Comparison of ENCODE assay signal across 21 cellular contexts in the genomic region with DNA sequence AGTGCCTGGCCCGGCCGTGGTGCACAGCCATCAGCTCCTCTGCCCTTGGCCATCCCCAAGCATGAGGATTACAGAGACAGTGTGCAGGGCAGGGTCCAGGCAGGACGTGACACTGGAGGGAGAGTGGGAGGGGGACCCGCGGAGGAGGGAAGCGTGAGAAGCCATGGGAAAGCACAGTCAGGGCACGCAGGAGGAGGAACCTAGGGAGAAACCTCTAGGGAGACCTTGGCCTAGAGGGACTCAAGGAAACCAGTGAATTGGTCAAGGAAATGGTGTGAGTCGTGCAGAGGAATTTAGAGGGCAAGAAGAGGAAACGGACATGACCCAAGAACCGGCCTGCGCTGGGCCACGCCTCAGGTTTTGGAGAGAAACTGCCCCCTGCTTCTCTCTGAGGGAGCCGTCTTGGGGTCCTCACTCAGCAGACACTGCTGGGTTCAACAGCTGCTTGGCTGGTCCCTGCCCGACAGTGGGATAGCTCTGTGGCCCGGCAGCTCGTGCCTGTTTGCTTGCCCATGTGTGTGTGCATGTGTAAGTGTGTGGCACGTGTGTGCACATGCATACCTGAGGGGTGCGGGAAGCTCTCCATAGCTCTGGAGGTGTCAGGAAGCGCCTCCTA. TPM values are rescaled to one million over a fixed set of nuclear protein-coding genes. Genes with fewer than 3 reads are reported as not detected.
DNase-seq lines count a peak whose midpoint lies in the region; TF ChIP-seq lines count a peak whose summit lies in the region.
"Had no signal": no experiment of that assay in that cellular context is flagged by ENCODE, and none has a peak within 500 bp of the region (broad histone marks: within the 10 kb centered on the region; RNA-seq: fewer than 3 reads in every experiment).

No MANE protein-coding gene starts in this region.

- H3K27me3 ChIP-seq in sigmoid colon, result no peaks in the 10 kb centered on the region

- H3K9me3 ChIP-seq in sigmoid colon, result no peaks in the 10 kb centered on the region
- H3K9me3 ChIP-seq: heart right ventricle had no signal

- no peak overlapping the region for H3K4me3 ChIP-seq in sigmoid colon
- H3K4me3 ChIP-seq: heart right ventricle had no signal

- H3K27ac ChIP-seq in sigmoid colon, result no peak overlapping the region

- H3K36me3 ChIP-seq in sigmoid colon, result no peaks in the 10 kb centered on the region
- H3K36me3 ChIP-seq: heart right ventricle had no signal

- intact Hi-C loops in sigmoid colon (cut with DNase I), result no loop called here

- H3K4me1 ChIP-seq in sigmoid colon, result peaks cover 0 to 13% (median 12%) of the 10 kb centered on the region in 4 donors

- DNase-seq in EL (peak; percentile 50), NCI-H226 (peak; percentile 58), islet precursor cell (peak; percentile 51), sigmoid colon (peak; percentile 56), Ammon's horn (ENCODE audit: low spot score) (no peak), NCI-H2196 treated with DMSO at 0.1 percent for 48 hours (lab: John Stamatoyannopoulos, UW; ENCODE audit: unreplicated experiment) (no peak), AG08395 (ENCODE audit: low spot score) (no peak)
- no peak for DNase-seq in activated CD8-positive, alpha-beta memory T cell treated with anti-CD3 and anti-CD28 coated beads for 24 hours
- DNase-seq: activated CD4-positive, alpha-beta T cell treated with anti-CD3 and anti-CD28 coated beads for 1 hour; CD4-positive, alpha-beta T cell; H9; Kasumi-1; mammary epithelial cell; NCI-H1105 treated with DMSO at 0.1 percent for 48 hours; NCI-H510A treated with DMSO at 0.1 percent for 48 hours; RPMI8226 had no signal

- TF ChIP-seq POLR2A in sigmoid colon (IDR thresholded peaks at IDR 0.05), result no peak

- TF ChIP-seq EP300 in sigmoid colon (IDR thresholded peaks at IDR 0.05), result no peak

- no peak for TF ChIP-seq CTCF in sigmoid colon (IDR thresholded peaks at IDR 0.05)

- 81 to 82% methylated on average over 19 of the region's 19 CpGs for WGBS in sigmoid colon, 2 donors

RNA-seq across cellular contexts. Expression of a gene that starts 3.2 kb away (rescaled TPM):
- total RNA-seq in sigmoid colon, result not detected
- polyA plus RNA-seq in sigmoid colon, result under 1 TPM in 1 of 3 donors, not detected in 2; 0.04 TPM
- total RNA-seq: activated CD8-positive, alpha-beta memory T cell treated with anti-CD3 and anti-CD28 coated beads for 36 hours; activated naive CD4-positive, alpha-beta T cell treated with anti-CD3 and anti-CD28 coated beads, Interleukin-2, amount 50 U/mL, for 72 hours; CD4-positive, alpha-beta T cell; H9; mammary epithelial cell; myocyte; temporal lobe had no signal
- polyA plus RNA-seq: mammary epithelial cell had no signal

RNA-seq across cellular contexts. Expression of a gene that starts 10.8 kb away (rescaled TPM):
- total RNA-seq in sigmoid colon, result 10 to 100 TPM; 13.2 to 42.1 (median 22.4) TPM
- polyA plus RNA-seq in sigmoid colon, result 1 to 10 TPM; 1.2 to 1.9 (median 1.8) TPM
- total RNA-seq: mammary epithelial cell had no signal
- polyA plus RNA-seq: mammary epithelial cell had no signal

Comparison
In these comparisons a context has a peak if more than half of its experiments do, and no peak if none do; other contexts are left out.
1. DNase-seq: peak in EL (single experiment), NCI-H226 (single experiment), islet precursor cell (single experiment) and sigmoid colon (single experiment); none in Ammon's horn (single experiment), NCI-H2196 treated with DMSO at 0.1 percent for 48 hours (single experiment), activated CD8-positive, alpha-beta memory T cell treated with anti-CD3 and anti-CD28 coated beads for 24 hours (single experiment) and AG08395 (single experiment).